32 cellular contexts compared by ENCODE assay signal in the genomic region with DNA sequence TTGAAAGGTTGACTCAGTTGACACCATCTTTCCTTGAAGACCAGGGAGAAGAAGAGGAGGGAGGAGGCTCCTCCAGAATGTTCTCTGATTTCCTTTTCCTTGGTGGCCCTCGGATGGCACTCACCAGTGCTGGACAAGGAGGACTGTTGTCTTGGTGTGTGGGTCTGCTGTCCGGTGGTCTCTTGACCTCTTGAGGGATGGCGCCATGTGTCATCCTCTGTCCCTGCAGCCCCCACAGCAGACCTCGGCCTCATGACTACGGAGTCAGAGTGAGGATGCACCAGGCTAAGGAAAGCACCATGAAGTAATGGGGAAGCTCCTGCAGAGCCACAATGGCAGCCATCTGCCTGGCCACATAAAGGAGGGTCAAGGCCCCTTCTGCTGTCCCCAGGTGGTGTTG.
"Had no signal": no experiment of that assay in that cellular context is flagged by ENCODE, and none has a peak within 500 bp of the region (broad histone marks: within the 10 kb centered on the region; RNA-seq: fewer than 3 reads in every experiment).

No MANE protein-coding gene starts in this region.

- DNase-seq: activated effector memory CD4-positive, alpha-beta T cell treated with anti-CD3 and anti-CD28 coated beads, Interleukin-2, amount 50 U/mL, for 16 hours; activated effector memory CD4-positive, alpha-beta T cell treated with Interleukin-2 at 50 U/mL for 16 hours; activated gamma-delta T cell; activated gamma-delta T cell treated with Interleukin-2 at 50 U/mL for 16 hours; activated naive CD4-positive, alpha-beta T cell; activated naive CD4-positive, alpha-beta T cell treated with anti-CD3 and anti-CD28 coated beads for 36 hours; activated naive CD4-positive, alpha-beta T cell treated with anti-CD3 and anti-CD28 coated beads, Interleukin-2, amount 10 ng/mL, durations not matched to agents 7 days and 5 days; activated naive CD4-positive, alpha-beta T cell treated with anti-CD3 and anti-CD28 coated beads, Interleukin-2, amount 50 U/mL, for 16 hours; activated naive CD4-positive, alpha-beta T cell treated with Interleukin-2 at 50 U/mL for 16 hours; activated naive CD8-positive, alpha-beta T cell treated with anti-CD3 and anti-CD28 coated beads for 36 hours; activated naive CD8-positive, alpha-beta T cell treated with anti-CD3 and anti-CD28 coated beads, Interleukin-2, amount 10 ng/mL, durations not matched to agents 7 days and 5 days; activated naive CD8-positive, alpha-beta T cell treated with anti-CD3 and anti-CD28 coated beads, Interleukin-2, amount 50 U/mL, for 24 hours; activated T-cell treated with anti-CD3 and anti-CD28 coated beads, Interleukin-2, amount 50 U/mL, for 1 hour; activated T-cell treated with anti-CD3 and anti-CD28 coated beads, Interleukin-2, amount 50 U/mL, for 24 hours; activated T-cell treated with anti-CD3 and anti-CD28 coated beads, Interleukin-2, amount 50 U/mL, for 4 hours; activated T-cell treated with anti-CD3 and anti-CD28 coated beads, Interleukin-2, amount 50 U/mL, for 48 hours; activated T-cell treated with anti-CD3 and anti-CD28 coated beads, Interleukin-2, amount 50 U/mL, for 72 hours; adrenal gland; amniotic stem cell; amygdala; anterior cingulate cortex; aorta; body of pancreas; brain microvascular endothelial cell; caudate nucleus; central memory CD4-positive, alpha-beta T cell; cerebellar nuclear complex had no signal

- H3K4me3 ChIP-seq: adrenal gland, ascending aorta, body of pancreas, breast epithelium, cardiac muscle cell had no signal

- H3K36me3 ChIP-seq: adrenal gland, ascending aorta, brain microvascular endothelial cell, breast epithelium, cardiac muscle cell had no signal

- H3K27ac ChIP-seq: adrenal gland, ascending aorta, body of pancreas, brain microvascular endothelial cell, breast epithelium, cardiac muscle cell had no signal

- H3K9me3 ChIP-seq: adrenal gland, ascending aorta, body of pancreas had no signal

- H3K4me1 ChIP-seq: adrenal gland, ascending aorta, breast epithelium had no signal

- ATAC-seq: activated naive CD4-positive, alpha-beta T cell treated with anti-CD3 and anti-CD28 coated beads, Interleukin-2, amount 50 U/mL, for 72 hours; activated naive CD8-positive, alpha-beta T cell treated with anti-CD3 and anti-CD28 coated beads, Interleukin-2, amount 50 U/mL, for 24 hours; activated T-cell treated with anti-CD3 and anti-CD28 coated beads, Interleukin-2, amount 50 U/mL, for 4 hours; activated T-cell treated with anti-CD3 and anti-CD28 coated beads, Interleukin-2, amount 50 U/mL, for 72 hours; activated T-helper 17 cell treated with anti-CD3 and anti-CD28 coated beads, Interleukin-2, amount 50 U/mL, for 72 hours; body of pancreas had no signal

- H3K27me3 ChIP-seq: ascending aorta, body of pancreas, brain microvascular endothelial cell, cardiac muscle cell had no signal
